18 cellular contexts compared by ENCODE assay signal in genomic region chr12:45242180-45242579, GRCh38. TPM values are rescaled to one million over a fixed set of nuclear protein-coding genes. Genes with fewer than 3 reads are reported as not detected.
DNase-seq lines count a peak whose midpoint lies in the region; ATAC-seq and TF ChIP-seq lines count a peak whose summit lies in the region.
"Had no signal": no experiment of that assay in that cellular context is flagged by ENCODE, and none has a peak within 500 bp of the region (broad histone marks: within the 10 kb centered on the region; RNA-seq: fewer than 3 reads in every experiment).

No MANE protein-coding gene starts in this region.

- no peak overlapping the region for H3K23ac ChIP-seq in trophoblast cell (ENCODE audit: low read length)

- no peaks in the 10 kb centered on the region for H3K79me1 ChIP-seq in trophoblast cell (ENCODE audit: low read length)

- no peak for TF ChIP-seq POLR2A in gastroesophageal sphincter (IDR thresholded peaks at IDR 0.05)

- 100% methylated on average over 2 of the region's 11 CpGs; no CpG with 5 or more reads in 1 of the 2 donors for WGBS in gastroesophageal sphincter (ENCODE audit: low coverage in 1 of 2), 2 donors
- WGBS in trophoblast cell (ENCODE audit: extremely low coverage, insufficient coverage, insufficient read length): no CpG with 5 or more reads among the region's 11 CpGs

- H2BK120ac ChIP-seq in trophoblast cell (ENCODE audit: insufficient read depth, low read length, poor library complexity): no peak overlapping the region

- H3K4me2 ChIP-seq in trophoblast cell (ENCODE audit: low read length): peak overlapping the region; percentile 9
- H3K4me2 ChIP-seq: PC-9, SK-N-SH had no signal

- POLR2A ChIA-PET in RWPE1 (lab: Yijun Ruan, JAX; ENCODE audit: low non-redundant PET): no interaction called here

- CTCF ChIA-PET in RWPE1 (lab: Yijun Ruan, JAX): interaction anchor here (0.5 kb wide), 1 partner anchor 164 kb away, joined by 3 read pairs; no protein-coding TSS in a partner anchor

- ATAC-seq in gastroesophageal sphincter (no peak), thoracic aorta (ENCODE audit: insufficient number of reproducible peaks, low FRiP score, low read depth) (no peak), HG03442 (IDR thresholded peaks at IDR 0.05; ENCODE audit: unreplicated experiment) (no peak), HG02970 (IDR thresholded peaks at IDR 0.05; ENCODE audit: low FRiP score, unreplicated experiment) (no peak)

- H3K18ac ChIP-seq in trophoblast cell (ENCODE audit: low read length): no peak overlapping the region

- H2AFZ ChIP-seq in trophoblast cell (ENCODE audit: insufficient read depth, low read length, poor library complexity): no peak overlapping the region
- H2AFZ ChIP-seq: PC-9 had no signal

- TF ChIP-seq CTCF in RWPE1 (conservative IDR thresholded peaks at IDR 0.05; ENCODE audit: low read depth) (no peak), gastroesophageal sphincter (IDR thresholded peaks at IDR 0.05) (no peak), thoracic aorta (IDR thresholded peaks at IDR 0.05) (no peak)

- H4K91ac ChIP-seq in trophoblast cell (ENCODE audit: low read depth, low read length): no peak overlapping the region

- H2AK5ac ChIP-seq in trophoblast cell (ENCODE audit: low read length): no peak overlapping the region

- H3K9me3 ChIP-seq in gastroesophageal sphincter: no peaks in the 10 kb centered on the region
- no peaks in the 10 kb centered on the region for H3K9me3 ChIP-seq in trophoblast cell (ENCODE audit: insufficient read depth, low read depth, low read length)
- no peaks in the 10 kb centered on the region for H3K9me3 ChIP-seq in thoracic aorta
- H3K9me3 ChIP-seq: SK-N-SH had no signal

- no peak overlapping the region for H4K8ac ChIP-seq in trophoblast cell (ENCODE audit: low read depth, low read length)

- H3K36me3 ChIP-seq in gastroesophageal sphincter (no peaks in the 10 kb centered on the region), trophoblast cell (ENCODE audit: control insufficient read depth in 1 of 2, insufficient read depth in 2 of 2, low read length in 2 of 2) (no peaks in the 10 kb centered on the region), thoracic aorta (no peaks in the 10 kb centered on the region)

- H3K4me1 ChIP-seq in gastroesophageal sphincter: peaks cover 3 to 74% (median 10%) of the 10 kb centered on the region in 3 donors
- peaks cover 6 to 7% of the 10 kb centered on the region in 2 experiments for H3K4me1 ChIP-seq in trophoblast cell (ENCODE audit: control insufficient read depth in 1 of 2, insufficient read depth in 2 of 2, low read length in 2 of 2)
- peaks cover 34 to 76% of the 10 kb centered on the region in 2 donors for H3K4me1 ChIP-seq in thoracic aorta (ENCODE audit: control insufficient read depth in 1 of 2, low read depth in 2 of 2)

- TF ChIP-seq EP300 in gastroesophageal sphincter (IDR thresholded peaks at IDR 0.05): no peak

- H4K12ac ChIP-seq in trophoblast cell (ENCODE audit: low read depth, low read length): no peak overlapping the region

- H3K9ac ChIP-seq in trophoblast cell (ENCODE audit: low read length): no peak overlapping the region
- H3K9ac ChIP-seq: SK-N-SH had no signal

- H3K27me3 ChIP-seq in gastroesophageal sphincter: no peaks in the 10 kb centered on the region
- no peaks in the 10 kb centered on the region for H3K27me3 ChIP-seq in trophoblast cell (ENCODE audit: insufficient read depth, low read length)
- no peaks in the 10 kb centered on the region for H3K27me3 ChIP-seq in thoracic aorta (replicated peaks; ENCODE audit: insufficient read depth)

- H3K79me2 ChIP-seq in trophoblast cell (ENCODE audit: control insufficient read depth, insufficient read depth, low read length, poor library complexity): peaks cover 7% of the 10 kb centered on the region

- no peak overlapping the region for H2BK12ac ChIP-seq in trophoblast cell (ENCODE audit: low read length)

- no peak overlapping the region for H3K14ac ChIP-seq in trophoblast cell (ENCODE audit: low read length)

- peak overlapping the region; percentile 71 for H3K4ac ChIP-seq in trophoblast cell (ENCODE audit: low read depth, low read length)

- no peak overlapping the region for H3K4me3 ChIP-seq in gastroesophageal sphincter
- no peak overlapping the region for H3K4me3 ChIP-seq in trophoblast cell (ENCODE audit: low read depth, low read length)
- H3K4me3 ChIP-seq in thoracic aorta: peak overlapping the region; percentile 25
- H3K4me3 ChIP-seq: PC-9 had no signal

- DNase-seq in RWPE1 (ENCODE audit: low spot score) (no peak), trophoblast cell (no peak), thoracic aorta (ENCODE audit: low spot score) (no peak), NK-92 (lab: John Stamatoyannopoulos, UW; ENCODE audit: unreplicated experiment) (no peak), COR-L47 (lab: John Stamatoyannopoulos, UW) (no peak)
- DNase-seq: DMS53, GF-D8, Karpas-422, MV-4-11, NCI-H1694, NCI-H446 treated with DMSO at 0.1 percent for 48 hours, NCI-H526 treated with DMSO at 0.1 percent for 48 hours, PC-9, SIG-M5, SK-N-SH had no signal

- no peak overlapping the region for H2BK5ac ChIP-seq in trophoblast cell (ENCODE audit: low read depth, low read length, poor library complexity)

- H3K27ac ChIP-seq in RWPE1 (peak overlapping the region; percentile 16; the same call in 1 of the 2 replicates), gastroesophageal sphincter (peak overlapping the region in 3 of 4 donors; percentile 45 to 59 (median 53)), trophoblast cell (ENCODE audit: low read depth, low read length) (peak overlapping the region; percentile 64), thoracic aorta (peak overlapping the region; percentile 77 to 99)
- H3K27ac ChIP-seq: PC-9 had no signal

RNA-seq across cellular contexts. Expression of gene ANO6, which starts 26.3 kb away (rescaled TPM):
- total RNA-seq in gastroesophageal sphincter (100 to 1,000 TPM; 117 to 224 (median 170) TPM), thoracic aorta (100 to 1,000 TPM; 114 to 139 TPM)
- polyA plus RNA-seq in trophoblast cell (2013): 83.5 and 86.6 TPM in 2 replicates

Comparison
In these comparisons a context has a peak if more than half of its experiments do, and no peak if none do; other contexts are left out.
1. H3K27ac ChIP-seq: peak in every context shown above with its lines; median percentile 88 in thoracic aorta; 64 in trophoblast cell; 53 in gastroesophageal sphincter; 16 in RWPE1.